In the genomic region with DNA sequence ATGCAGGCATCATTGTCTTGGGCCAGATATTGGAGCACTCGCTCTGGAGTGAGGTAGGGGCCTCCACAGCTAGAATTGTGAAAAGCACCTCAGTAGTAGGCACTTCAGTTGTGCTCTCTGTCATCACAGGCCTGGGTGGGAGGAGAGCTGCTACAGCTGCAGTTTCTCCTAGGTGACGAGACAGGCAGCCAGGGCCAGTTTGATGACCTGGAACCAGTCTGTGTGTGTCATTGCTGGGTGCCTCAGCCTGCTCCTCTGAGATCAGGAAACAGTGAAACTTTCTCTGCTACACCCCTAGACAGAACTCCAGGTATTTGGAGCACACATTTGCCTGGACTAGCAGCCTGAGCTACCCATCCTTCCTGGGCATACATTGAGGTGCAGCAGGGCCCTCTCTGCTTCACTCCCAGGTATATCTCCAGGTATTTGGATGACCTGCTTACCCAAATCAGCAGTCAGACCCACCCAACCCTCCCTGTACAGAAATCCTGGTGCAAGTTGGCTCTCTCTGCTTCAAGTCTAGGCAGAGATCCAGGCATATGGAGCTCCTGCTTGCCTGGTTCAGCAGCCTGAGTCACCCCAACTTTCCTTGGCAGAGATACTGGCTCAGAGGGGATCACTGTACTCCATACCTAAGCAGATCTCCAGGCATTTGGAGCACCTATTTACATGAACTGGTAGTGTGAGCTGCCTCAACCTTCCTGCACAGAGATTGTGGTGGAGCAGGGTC, we compare ENCODE assay signal across 21 cellular contexts. TPM values are rescaled to one million over a fixed set of nuclear protein-coding genes. Genes with fewer than 3 reads are reported as not detected.
"Had no signal": no experiment of that assay in that cellular context is flagged by ENCODE, and none has a peak within 500 bp of the region (broad histone marks: within the 10 kb centered on the region; RNA-seq: fewer than 3 reads in every experiment).

No MANE protein-coding gene starts in this region.

- ATAC-seq: activated CD4-positive, alpha-beta T cell treated with anti-CD3 and anti-CD28 coated beads for 36 hours; activated CD8-positive, alpha-beta memory T cell treated with anti-CD3 and anti-CD28 coated beads, Interleukin-2, amount 10 ng/mL, durations not matched to agents 7 days and 5 days; activated CD8-positive, alpha-beta T cell treated with anti-CD3 and anti-CD28 coated beads, Interleukin-2, amount 10 ng/mL, durations not matched to agents 7 days and 5 days; activated naive CD8-positive, alpha-beta T cell treated with anti-CD3 and anti-CD28 coated beads, Interleukin-2, amount 50 U/mL, for 24 hours; left ventricle myocardium superior; pancreas; psoas muscle had no signal

- H3K27ac ChIP-seq: pancreas, psoas muscle, right atrium auricular region, testis, transverse colon had no signal

- H3K4me3 ChIP-seq: pancreas, psoas muscle, right atrium auricular region, smooth muscle cell, testis, transverse colon had no signal

- DNase-seq: activated CD4-positive, alpha-beta T cell treated with anti-CD3 and anti-CD28 coated beads for 36 hours; activated CD4-positive, CD25-positive, alpha-beta regulatory T cell; activated CD8-positive, alpha-beta memory T cell treated with anti-CD3 and anti-CD28 coated beads, Interleukin-2, amount 10 ng/mL, durations not matched to agents 7 days and 5 days; activated CD8-positive, alpha-beta T cell treated with anti-CD3 and anti-CD28 coated beads, Interleukin-2, amount 10 ng/mL, durations not matched to agents 7 days and 5 days; activated naive CD8-positive, alpha-beta T cell treated with anti-CD3 and anti-CD28 coated beads, Interleukin-2, amount 50 U/mL, for 24 hours; activated T-cell treated with anti-CD3 and anti-CD28 coated beads, Interleukin-2, amount 50 U/mL, for 48 hours; dermis blood vessel endothelial cell; effector CD4-positive, alpha-beta T cell; erythroblast; left ventricle myocardium superior; naive B cell; nephron progenitor cell; nucleus accumbens; pancreas; psoas muscle; stimulated activated CD4-positive, alpha-beta T cell treated with anti-CD3 and anti-CD28 coated beads, Interleukin-2, amount 100 ng/mL, for 24 hours; stimulated activated naive CD4-positive, alpha-beta T cell; testis; transverse colon had no signal

- H3K27me3 ChIP-seq: pancreas, right atrium auricular region, testis, transverse colon had no signal

- H3K4me1 ChIP-seq: psoas muscle, right atrium auricular region, testis, transverse colon had no signal

- H3K9me3 ChIP-seq: pancreas, right atrium auricular region, testis, transverse colon had no signal

- H3K36me3 ChIP-seq: pancreas, right atrium auricular region, transverse colon had no signal

RNA-seq across cellular contexts. Expression of gene SGO1, which starts 54.3 kb away (rescaled TPM):
- total RNA-seq: psoas muscle had no signal
